Comparison of ENCODE assay signal across 9 cellular contexts in the genomic region with DNA sequence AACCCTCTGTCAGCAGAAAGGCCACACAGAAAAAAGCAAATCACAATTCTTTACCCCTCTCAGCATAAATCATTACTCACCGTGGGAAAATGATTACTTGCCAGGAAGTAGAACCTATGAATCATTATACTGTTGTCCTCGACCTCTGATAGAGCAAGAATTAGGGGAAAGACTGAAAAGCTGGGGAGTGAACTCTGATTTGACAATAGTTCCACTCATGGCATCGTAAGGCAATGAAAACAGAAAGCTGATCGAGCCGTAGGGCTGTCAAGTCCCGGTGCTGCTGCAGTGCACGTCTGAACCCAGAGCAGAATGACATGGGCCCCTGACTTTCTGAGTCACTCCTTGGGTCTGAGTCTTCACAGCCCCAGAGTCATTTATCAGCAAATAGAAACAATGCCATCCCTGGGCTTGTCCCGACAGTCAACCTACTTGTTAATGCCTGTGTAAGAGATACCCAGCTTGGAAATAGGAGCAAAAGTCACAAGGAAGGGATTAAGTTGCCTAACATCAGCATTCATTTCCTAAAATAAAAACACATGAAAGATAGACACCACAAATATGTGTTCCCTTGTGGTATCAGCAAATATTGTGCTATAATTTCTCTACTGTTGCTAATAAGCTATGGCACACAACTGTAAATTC.
DNase-seq lines count a peak whose midpoint lies in the region; ATAC-seq and TF ChIP-seq lines count a peak whose summit lies in the region.
"Had no signal": no experiment of that assay in that cellular context is flagged by ENCODE, and none has a peak within 500 bp of the region (broad histone marks: within the 10 kb centered on the region; RNA-seq: fewer than 3 reads in every experiment).

No MANE protein-coding gene starts in this region.

- TF ChIP-seq CTCF in foreskin fibroblast (IDR thresholded peaks at IDR 0.05; ENCODE audit: low read depth, low read length) (no peak), retinal pigment epithelial cell (conservative IDR thresholded peaks at IDR 0.05; ENCODE audit: low read depth, low read length) (no peak)

- DNase-seq in COLO668 (lab: John Stamatoyannopoulos, UW; ENCODE audit: unreplicated experiment) (peak; percentile 21), foreskin fibroblast (peak; percentile 81 to 87), retinal pigment epithelial cell (ENCODE audit: low read depth) (peak; percentile 95), cerebellar nuclear complex (lab: John Stamatoyannopoulos, UW) (no peak), NCI-H2081 (lab: John Stamatoyannopoulos, UW) (no peak)
- peak; percentile 68 for DNase-seq in activated CD4-positive, alpha-beta T cell treated with anti-CD3 and anti-CD28 coated beads for 48 hours

- H3K4me3 ChIP-seq in foreskin fibroblast (ENCODE audit: low read depth in 1 of 2, low read length in 2 of 2) (peak overlapping the region; percentile 11 to 26), retinal pigment epithelial cell (ENCODE audit: low read length) (peak overlapping the region; percentile 20)

- ATAC-seq in GM19467 (IDR thresholded peaks at IDR 0.05; ENCODE audit: unreplicated experiment): peak; percentile 35
- peak; percentile 42 for ATAC-seq in HG03520 (IDR thresholded peaks at IDR 0.05; ENCODE audit: unreplicated experiment)
- ATAC-seq: T-cell had no signal

Comparison
In these comparisons a context has a peak if more than half of its experiments do, and no peak if none do; other contexts are left out.
1. DNase-seq: peak in COLO668 (single experiment), activated CD4-positive, alpha-beta T cell treated with anti-CD3 and anti-CD28 coated beads for 48 hours (single experiment), foreskin fibroblast (2 of 2) and retinal pigment epithelial cell (single experiment); none in cerebellar nuclear complex (0 of 2) and NCI-H2081 (0 of 2).